Comparison of ENCODE assay signal across 1 cellular context in genomic region chr4:113682730-113683129, GRCh38.
TF ChIP-seq lines count a peak whose summit lies in the region.

No MANE protein-coding gene starts in this region.

TF ChIP-seq in HepG2, 621 proteins besides CTCF, POLR2A, EP300 and RAD21 (continued from another document):
- TF ChIP-seq ZUFSP (CRISPR knock-in tag; IDR thresholded peaks at IDR 0.05; ENCODE audit: borderline replicate concordance), result no peak
- TF ChIP-seq ZNF570 (CRISPR knock-in tag; IDR thresholded peaks at IDR 0.05; ENCODE audit: borderline replicate concordance), result no peak
- TF ChIP-seq REL (CRISPR knock-in tag; conservative IDR thresholded peaks at IDR 0.05), result no peak
- TF ChIP-seq STAT6 (CRISPR knock-in tag; IDR thresholded peaks at IDR 0.05; ENCODE audit: borderline replicate concordance), result no peak
- TF ChIP-seq RFXAP (CRISPR knock-in tag; IDR thresholded peaks at IDR 0.05; ENCODE audit: borderline replicate concordance), result no peak
- no peak for TF ChIP-seq ZNF20 (CRISPR knock-in tag; IDR thresholded peaks at IDR 0.05)
- TF ChIP-seq SNAI1 (CRISPR knock-in tag; IDR thresholded peaks at IDR 0.05; ENCODE audit: borderline replicate concordance), result no peak
- TF ChIP-seq TAF1 (CRISPR knock-in tag; IDR thresholded peaks at IDR 0.05), result no peak
- no peak for TF ChIP-seq BCL6 (CRISPR knock-in tag; IDR thresholded peaks at IDR 0.05)
TF ChIP-seq in HepG2: peak in this region for 0.
